ENCODE assay signal across 14 cellular contexts in genomic region chr3:33211444-33211843, GRCh38. TPM values are rescaled to one million over a fixed set of nuclear protein-coding genes. Genes with fewer than 3 reads are reported as not detected.
DNase-seq lines count a peak whose midpoint lies in the region; ATAC-seq and TF ChIP-seq lines count a peak whose summit lies in the region.
"Had no signal": no experiment of that assay in that cellular context is flagged by ENCODE, and none has a peak within 500 bp of the region (broad histone marks: within the 10 kb centered on the region; RNA-seq: fewer than 3 reads in every experiment).

No MANE protein-coding gene starts in this region.

- intact Hi-C loops in Right ventricle myocardium inferior (cut with DNase I), result no loop called here

- DNase-seq in COLO829 (ENCODE audit: low spot score), result peak; percentile 82
- DNase-seq in NCI-H226, result peak; percentile 40
- DNase-seq in cardiac fibroblast (ENCODE audit: low read depth in 2 of 2), result peak; percentile 82 to 95
- peak; percentile 58 for DNase-seq in myocyte (ENCODE audit: low read depth)
- no peak for DNase-seq in C1 segment of cervical spinal cord (lab: John Stamatoyannopoulos, UW)
- DNase-seq in NK-92 (lab: John Stamatoyannopoulos, UW; ENCODE audit: unreplicated experiment), result no peak
- no peak for DNase-seq in Right ventricle myocardium inferior (ENCODE audit: missing footprints)
- DNase-seq: CD8-positive, alpha-beta memory T cell; left ventricle myocardium superior; NCI-H1930 had no signal

- no peak for TF ChIP-seq CTCF in cardiac fibroblast (IDR thresholded peaks at IDR 0.05; ENCODE audit: low read depth, low read length)

- ATAC-seq in HG03108 (IDR thresholded peaks at IDR 0.05; ENCODE audit: unreplicated experiment), result no peak
- no peak for ATAC-seq in Right ventricle myocardium inferior
- ATAC-seq: activated T-helper 17 cell treated with anti-CD3 and anti-CD28 coated beads, Interleukin-2, amount 50 U/mL, for 72 hours; left ventricle myocardium superior had no signal

- no peak overlapping the region for H3K4me3 ChIP-seq in cardiac fibroblast (replicated peaks in 1 of 2; ENCODE audit: low read depth in 2 of 2, low read length in 2 of 2)
- H3K4me3 ChIP-seq: PC-9, vagina had no signal

RNA-seq across cellular contexts. Expression of gene SUSD5, which starts 7.2 kb away (rescaled TPM):
- total RNA-seq in myocyte (8.9 and 10.1 TPM in 2 replicates), Right ventricle myocardium inferior (2.8 TPM)
- 7.7 TPM for polyA plus RNA-seq in myocyte (2012)
- total RNA-seq: activated T-helper 17 cell treated with anti-CD3 and anti-CD28 coated beads, Interleukin-2, amount 50 U/mL, for 72 hours; CD8-positive, alpha-beta memory T cell had no signal
- polyA plus RNA-seq: CD8-positive, alpha-beta memory T cell had no signal

Comparison
In these comparisons a context has a peak if more than half of its experiments do, and no peak if none do; other contexts are left out.
1. DNase-seq: peak in COLO829 (single experiment), NCI-H226 (single experiment), cardiac fibroblast (2 of 2) and myocyte (single experiment); none in C1 segment of cervical spinal cord (0 of 14), NK-92 (single experiment) and Right ventricle myocardium inferior (single experiment).